ENCODE assay signal across 31 cellular contexts in the genomic region with DNA sequence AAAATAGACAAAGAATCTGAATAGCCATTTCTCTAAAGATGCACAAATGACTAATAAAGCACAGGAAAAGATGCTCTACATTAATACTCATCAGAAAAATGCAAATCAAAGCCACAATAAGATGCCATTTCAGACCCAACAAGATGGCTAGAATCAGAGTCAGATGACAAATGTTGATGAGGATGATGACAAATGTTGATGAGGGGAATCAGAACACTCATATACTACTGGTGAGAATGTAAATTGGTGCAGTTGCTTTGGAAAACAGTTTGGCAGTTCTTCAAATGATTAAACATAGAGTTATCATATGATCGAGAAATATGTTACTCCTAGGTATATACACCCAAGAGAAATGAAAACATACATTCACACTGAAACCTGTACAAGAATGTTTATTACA.
"Had no signal": no experiment of that assay in that cellular context is flagged by ENCODE, and none has a peak within 500 bp of the region (broad histone marks: within the 10 kb centered on the region; RNA-seq: fewer than 3 reads in every experiment).

No MANE protein-coding gene starts in this region.

- H3K4me3 Mint-ChIP-seq: activated B cell treated with CpG ODN at 0.5 μM for 24 hours; activated CD4-positive, alpha-beta memory T cell treated with anti-CD3 and anti-CD28 coated beads for 36 hours; activated CD8-positive, alpha-beta memory T cell treated with anti-CD3 and anti-CD28 coated beads, Interleukin-2, amount 10 ng/mL, durations not matched to agents 7 days and 5 days; activated CD8-positive, alpha-beta T cell treated with anti-CD3 and anti-CD28 coated beads, Interleukin-2, amount 10 ng/mL, durations not matched to agents 7 days and 5 days; activated naive CD4-positive, alpha-beta T cell treated with anti-CD3 and anti-CD28 coated beads, Interleukin-2, amount 10 ng/mL, durations not matched to agents 7 days and 5 days; activated naive CD8-positive, alpha-beta T cell treated with anti-CD3 and anti-CD28 coated beads, Interleukin-2, amount 10 ng/mL, durations not matched to agents 7 days and 5 days; activated T-helper 1 cell treated with anti-CD3 and anti-CD28 coated beads, Interleukin-12 subunit alpha, Interleukin-12 subunit beta, Interleukin-2, Interleukin-4 antibody, amounts not matched to agents 30 ng/mL and 10 ng/mL and 1 ng/mL, durations not matched to agents 14 hours and 24 hours and 36 hours; effector memory CD8-positive, alpha-beta T cell; T-helper 17 cell; T-helper 2 cell treated with Interferon-gamma antibody and Interleukin-4, amounts not matched to agents 5 μg/mL and 100 μg/mL, for 36 hours had no signal

- H3K27me3 Mint-ChIP-seq: activated B cell treated with CpG ODN at 0.5 μM for 24 hours; activated CD4-positive, alpha-beta memory T cell treated with anti-CD3 and anti-CD28 coated beads for 36 hours; activated CD8-positive, alpha-beta memory T cell treated with anti-CD3 and anti-CD28 coated beads, Interleukin-2, amount 10 ng/mL, durations not matched to agents 7 days and 5 days; activated naive CD4-positive, alpha-beta T cell treated with anti-CD3 and anti-CD28 coated beads, Interleukin-2, amount 10 ng/mL, durations not matched to agents 7 days and 5 days; activated naive CD8-positive, alpha-beta T cell treated with anti-CD3 and anti-CD28 coated beads, Interleukin-2, amount 10 ng/mL, durations not matched to agents 7 days and 5 days; effector memory CD8-positive, alpha-beta T cell; T-helper 17 cell had no signal

- H3K9me3 Mint-ChIP-seq: activated B cell treated with CpG ODN at 0.5 μM for 24 hours; activated CD4-positive, alpha-beta memory T cell treated with anti-CD3 and anti-CD28 coated beads for 36 hours; activated naive CD4-positive, alpha-beta T cell treated with anti-CD3 and anti-CD28 coated beads, Interleukin-2, amount 10 ng/mL, durations not matched to agents 7 days and 5 days; activated naive CD4-positive, alpha-beta T cell treated with anti-CD3 and anti-CD28 coated beads, Interleukin-2, amount 50 U/mL, for 72 hours; activated naive CD8-positive, alpha-beta T cell treated with anti-CD3 and anti-CD28 coated beads, Interleukin-2, amount 10 ng/mL, durations not matched to agents 7 days and 5 days; activated T-helper 1 cell treated with anti-CD3 and anti-CD28 coated beads, Interleukin-12 subunit alpha, Interleukin-12 subunit beta, Interleukin-2, Interleukin-4 antibody, amounts not matched to agents 30 ng/mL and 10 ng/mL and 1 ng/mL, durations not matched to agents 14 hours and 24 hours and 36 hours; effector memory CD8-positive, alpha-beta T cell; T-helper 2 cell treated with Interferon-gamma antibody and Interleukin-4, amounts not matched to agents 5 μg/mL and 100 μg/mL, for 36 hours had no signal

- H3K36me3 Mint-ChIP-seq: activated naive CD4-positive, alpha-beta T cell treated with anti-CD3 and anti-CD28 coated beads, Interleukin-2, amount 50 U/mL, for 72 hours had no signal

- H3K27ac Mint-ChIP-seq: activated B cell treated with CpG ODN at 0.5 μM for 24 hours; activated CD4-positive, alpha-beta memory T cell treated with anti-CD3 and anti-CD28 coated beads for 36 hours; activated CD8-positive, alpha-beta memory T cell treated with anti-CD3 and anti-CD28 coated beads, Interleukin-2, amount 10 ng/mL, durations not matched to agents 7 days and 5 days; activated CD8-positive, alpha-beta T cell treated with anti-CD3 and anti-CD28 coated beads, Interleukin-2, amount 10 ng/mL, durations not matched to agents 7 days and 5 days; activated naive CD4-positive, alpha-beta T cell treated with anti-CD3 and anti-CD28 coated beads, Interleukin-2, amount 10 ng/mL, durations not matched to agents 7 days and 5 days; activated naive CD4-positive, alpha-beta T cell treated with anti-CD3 and anti-CD28 coated beads, Interleukin-2, amount 50 U/mL, for 72 hours; activated naive CD8-positive, alpha-beta T cell treated with anti-CD3 and anti-CD28 coated beads, Interleukin-2, amount 10 ng/mL, durations not matched to agents 7 days and 5 days; activated T-helper 1 cell treated with anti-CD3 and anti-CD28 coated beads, Interleukin-12 subunit alpha, Interleukin-12 subunit beta, Interleukin-2, Interleukin-4 antibody, amounts not matched to agents 30 ng/mL and 10 ng/mL and 1 ng/mL, durations not matched to agents 14 hours and 24 hours and 36 hours; effector memory CD8-positive, alpha-beta T cell; T-helper 17 cell; T-helper 2 cell treated with Interferon-gamma antibody and Interleukin-4, amounts not matched to agents 5 μg/mL and 100 μg/mL, for 36 hours had no signal

- H3K4me1 Mint-ChIP-seq: activated B cell treated with CpG ODN at 0.5 μM for 24 hours; activated naive CD4-positive, alpha-beta T cell treated with anti-CD3 and anti-CD28 coated beads, Interleukin-2, amount 10 ng/mL, durations not matched to agents 7 days and 5 days had no signal

- DNase-seq: activated B cell treated with CpG ODN at 0.5 μM for 24 hours; activated CD4-positive, alpha-beta memory T cell treated with anti-CD3 and anti-CD28 coated beads for 36 hours; activated CD4-positive, alpha-beta T cell treated with anti-CD3 and anti-CD28 coated beads for 1 hour; activated CD4-positive, alpha-beta T cell treated with anti-CD3 and anti-CD28 coated beads for 48 hours; activated CD4-positive, alpha-beta T cell treated with anti-CD3 and anti-CD28 coated beads, Interleukin-2, amount 50 U/mL, for 1 hour; activated CD8-positive, alpha-beta memory T cell treated with anti-CD3 and anti-CD28 coated beads, Interleukin-2, amount 10 ng/mL, durations not matched to agents 7 days and 5 days; activated CD8-positive, alpha-beta memory T cell treated with anti-CD3 and anti-CD28 coated beads, Interleukin-2, amount 50 U/mL, for 4 hours; activated CD8-positive, alpha-beta T cell treated with anti-CD3 and anti-CD28 coated beads, Interleukin-2, amount 10 ng/mL, durations not matched to agents 7 days and 5 days; activated gamma-delta T cell; activated naive CD4-positive, alpha-beta T cell; activated naive CD4-positive, alpha-beta T cell treated with anti-CD3 and anti-CD28 coated beads, Interleukin-2, amount 10 ng/mL, durations not matched to agents 7 days and 5 days; activated naive CD8-positive, alpha-beta T cell treated with anti-CD3 and anti-CD28 coated beads, Interleukin-2, amount 10 ng/mL, durations not matched to agents 7 days and 5 days; activated T-cell treated with anti-CD3 and anti-CD28 coated beads, Interleukin-2, amount 50 U/mL, for 1 hour; activated T-cell treated with anti-CD3 and anti-CD28 coated beads, Interleukin-2, amount 50 U/mL, for 48 hours; caudate nucleus; cortex of kidney; dermis blood vessel endothelial cell; effector CD4-positive, alpha-beta T cell; effector memory CD8-positive, alpha-beta T cell; erythroblast; foreskin keratinocyte; gastrocnemius medialis; glutamatergic neuron; heart left ventricle; T-helper 1 cell; T-helper 17 cell; T1000; WERI-Rb-1 had no signal

- ATAC-seq: activated CD8-positive, alpha-beta memory T cell treated with anti-CD3 and anti-CD28 coated beads, Interleukin-2, amount 10 ng/mL, durations not matched to agents 7 days and 5 days; activated CD8-positive, alpha-beta T cell treated with anti-CD3 and anti-CD28 coated beads, Interleukin-2, amount 10 ng/mL, durations not matched to agents 7 days and 5 days; effector memory CD8-positive, alpha-beta T cell; foreskin keratinocyte; gastrocnemius medialis; heart left ventricle; T-helper 17 cell had no signal
